9 cellular contexts compared by ENCODE assay signal in genomic region chr20:17856024-17856564, GRCh38.
A peak's percentile ranks its signal among the peaks of the same experiment; 100 is the strongest.
DNase-seq lines count a peak whose midpoint lies in the region; ATAC-seq lines count a peak whose summit lies in the region.
"Had no signal": no experiment of that assay in that cellular context is flagged by ENCODE, and none has a peak within 500 bp of the region (broad histone marks: within the 10 kb centered on the region; RNA-seq: fewer than 3 reads in every experiment).

No MANE protein-coding gene starts in this region.

- ATAC-seq in GM19467 (IDR thresholded peaks at IDR 0.05; ENCODE audit: unreplicated experiment) (peak; percentile 81), HG03457 (IDR thresholded peaks at IDR 0.05; ENCODE audit: unreplicated experiment) (peak; percentile 79)

- DNase-seq in DMS153 (lab: John Stamatoyannopoulos, UW): peak; percentile 84
- peak; percentile 37 for DNase-seq in amniotic epithelial cell (ENCODE audit: low read depth)
- no peak for DNase-seq in stimulated activated naive CD4-positive, alpha-beta T cell (lab: John Stamatoyannopoulos, UW)
- DNase-seq in SKM-1 treated with dmso at 0.1 percent for 144 hours (lab: John Stamatoyannopoulos, UW; ENCODE audit: unreplicated experiment): no peak
- no peak for DNase-seq in substantia nigra (lab: John Stamatoyannopoulos, UW)
- no peak for DNase-seq in NK-92 treated with Interleukin-12 subunit alpha and Interleukin-12 subunit beta, amount 100 ng/mL, for 24 hours (lab: John Stamatoyannopoulos, UW)

- H3K27ac ChIP-seq in substantia nigra (ENCODE audit: low read depth, low read length, poor library complexity, severe bottlenecking): no peak overlapping the region
- H3K27ac ChIP-seq: thoracic aorta had no signal

Comparison
In these comparisons a context has a peak if more than half of its experiments do, and no peak if none do; other contexts are left out.
1. DNase-seq: peak in DMS153 (single experiment) and amniotic epithelial cell (single experiment); none in stimulated activated naive CD4-positive, alpha-beta T cell (0 of 6), SKM-1 treated with dmso at 0.1 percent for 144 hours (single experiment), substantia nigra (0 of 49) and NK-92 treated with Interleukin-12 subunit alpha and Interleukin-12 subunit beta, amount 100 ng/mL, for 24 hours (single experiment).